Comparison of ENCODE assay signal across 8 cellular contexts in genomic region chr14:56004807-56005579, GRCh38.
DNase-seq lines count a peak whose midpoint lies in the region; ATAC-seq and TF ChIP-seq lines count a peak whose summit lies in the region.

No MANE protein-coding gene starts in this region.

- H3K4me3 Mint-ChIP-seq in T-cell (peak overlapping the region; percentile 38 to 51 (median 47)), endothelial cell (ENCODE audit: unreplicated experiment) (no peak overlapping the region)
- H3K4me3 Mint-ChIP-seq in natural killer cell treated with Interleukin-12 subunit alpha and Interleukin-12 subunit beta and Interleukin-15 and Interleukin-18, amount 100 ng/mL, for 72 hours = peak overlapping the region; percentile 70

- no peak overlapping the region for H3K27ac Mint-ChIP-seq in T-cell
- peak overlapping the region; percentile 21 for H3K27ac Mint-ChIP-seq in endothelial cell (ENCODE audit: unreplicated experiment)
- peak overlapping the region; percentile 33 to 74 for H3K27ac Mint-ChIP-seq in natural killer cell treated with Interleukin-12 subunit alpha and Interleukin-12 subunit beta and Interleukin-15 and Interleukin-18, amount 100 ng/mL, for 72 hours

- TF ChIP-seq CTCF in endothelial cell (IDR thresholded peaks at IDR 0.05; ENCODE audit: unreplicated experiment) = no peak

- peaks cover 4% of the 10 kb centered on the region for H3K4me1 ChIP-seq in ACC112 (ENCODE audit: control insufficient read depth, insufficient read depth, low read length, unreplicated experiment)

- no peaks in the 10 kb centered on the region for H3K27me3 ChIP-seq in ACC112 (ENCODE audit: insufficient read depth, low read length)

- peak in 16 of 34 experiments; percentile 3 to 29 (median 12) for DNase-seq in T-cell
- no peak for DNase-seq in endothelial cell (ENCODE audit: low spot score)
- no peak for DNase-seq in natural killer cell treated with Interleukin-12 subunit alpha and Interleukin-12 subunit beta and Interleukin-15 and Interleukin-18, amount 100 ng/mL, for 72 hours (ENCODE audit: low spot score)
- DNase-seq in D341Med (ENCODE audit: low spot score) = no peak
- DNase-seq in occipital lobe (lab: John Stamatoyannopoulos, UW) = no peak

- H3K36me3 Mint-ChIP-seq in T-cell = peaks cover 3% of the 10 kb centered on the region
- H3K36me3 Mint-ChIP-seq in endothelial cell (ENCODE audit: low read depth, unreplicated experiment) = peaks cover 7% of the 10 kb centered on the region
- H3K36me3 Mint-ChIP-seq in natural killer cell treated with Interleukin-12 subunit alpha and Interleukin-12 subunit beta and Interleukin-15 and Interleukin-18, amount 100 ng/mL, for 72 hours = peaks cover 13% of the 10 kb centered on the region

- peak overlapping the region; percentile 92 for H3K27ac ChIP-seq in ACC112 (ENCODE audit: low read depth, low read length)

- peak overlapping the region; percentile 70 for H3K4me3 ChIP-seq in ACC112 (ENCODE audit: low read depth, low read length)

- POLR2A ChIA-PET in T-cell (lab: Charles Lee) = no interaction called here

- peaks cover 3 to 9% (median 8%) of the 10 kb centered on the region in 3 donors for H3K9me3 Mint-ChIP-seq in T-cell
- peaks cover 4% of the 10 kb centered on the region for H3K9me3 Mint-ChIP-seq in endothelial cell (ENCODE audit: unreplicated experiment)
- H3K9me3 Mint-ChIP-seq in natural killer cell treated with Interleukin-12 subunit alpha and Interleukin-12 subunit beta and Interleukin-15 and Interleukin-18, amount 100 ng/mL, for 72 hours = no peaks in the 10 kb centered on the region

- peak; percentile 76 for ATAC-seq in GM18868 (IDR thresholded peaks at IDR 0.05; ENCODE audit: unreplicated experiment)
- ATAC-seq in HG03108 (IDR thresholded peaks at IDR 0.05; ENCODE audit: unreplicated experiment) = peak; percentile 67
- ATAC-seq in T-cell (replicated peaks in 1 of 4) = peak; percentile 56 to 68 (median 66)
- ATAC-seq in natural killer cell treated with Interleukin-12 subunit alpha and Interleukin-12 subunit beta and Interleukin-15 and Interleukin-18, amount 100 ng/mL, for 72 hours = peak; percentile 78 to 81

- no peaks in the 10 kb centered on the region for H3K36me3 ChIP-seq in ACC112 (ENCODE audit: insufficient read depth, low read length)

- CTCF ChIA-PET in T-cell (lab: Charles Lee) = interaction anchor here (0.7 to 1.0 kb wide), 3 partner anchors 197 to 530 kb away, joined by 3 read pairs; no protein-coding TSS in a partner anchor

- no peaks in the 10 kb centered on the region for H3K79me2 ChIP-seq in ACC112 (ENCODE audit: control insufficient read depth, insufficient read depth, low read length, unreplicated experiment)

- peaks cover 50 to 53% of the 10 kb centered on the region in 2 donors for H3K27me3 Mint-ChIP-seq in T-cell
- no peaks in the 10 kb centered on the region for H3K27me3 Mint-ChIP-seq in endothelial cell (ENCODE audit: unreplicated experiment)
- H3K27me3 Mint-ChIP-seq in natural killer cell treated with Interleukin-12 subunit alpha and Interleukin-12 subunit beta and Interleukin-15 and Interleukin-18, amount 100 ng/mL, for 72 hours = peaks cover 16 to 17% of the 10 kb centered on the region in 2 donors

- H3K4me1 Mint-ChIP-seq in T-cell (peaks cover 34 to 44% (median 40%) of the 10 kb centered on the region in 3 donors), endothelial cell (ENCODE audit: unreplicated experiment) (peaks cover 15% of the 10 kb centered on the region)
- peaks cover 14 to 36% of the 10 kb centered on the region in 2 donors for H3K4me1 Mint-ChIP-seq in natural killer cell treated with Interleukin-12 subunit alpha and Interleukin-12 subunit beta and Interleukin-15 and Interleukin-18, amount 100 ng/mL, for 72 hours (ENCODE audit: low read depth in 2 of 2)

- H2AFZ ChIP-seq in ACC112 (ENCODE audit: low read length, unreplicated experiment) = peak overlapping the region; percentile 63

Comparison
In these comparisons a context has a peak if more than half of its experiments do, and no peak if none do; other contexts are left out.
1. H3K27ac Mint-ChIP-seq: peak in endothelial cell (single experiment) and natural killer cell treated with Interleukin-12 subunit alpha and Interleukin-12 subunit beta and Interleukin-15 and Interleukin-18, amount 100 ng/mL, for 72 hours (2 of 2); none in T-cell (0 of 2).
2. Peak in every context shown above with its lines, with median percentiles within 50 percentile points of each other: ATAC-seq.